17 cellular contexts compared by ENCODE assay signal in the genomic region with DNA sequence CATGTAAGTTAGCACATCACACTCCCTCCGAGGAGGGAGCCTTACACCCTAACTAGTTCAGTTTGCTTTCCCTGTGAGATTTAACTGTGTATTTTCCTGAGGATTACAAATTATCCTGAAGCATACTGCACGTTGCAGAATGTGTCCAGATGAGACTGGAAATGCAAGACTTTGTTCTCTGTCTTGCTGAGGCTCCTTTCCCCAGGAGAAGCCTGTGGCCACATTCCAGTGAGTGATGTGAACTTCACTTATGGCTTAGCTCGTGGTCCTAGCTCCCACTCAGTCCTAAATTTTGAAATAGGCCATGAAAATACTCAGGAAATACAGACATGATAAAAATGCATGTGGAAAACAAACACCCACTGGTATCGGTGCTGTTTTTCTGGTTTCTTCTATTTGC. TPM values are rescaled to one million over a fixed set of nuclear protein-coding genes. Genes with fewer than 3 reads are reported as not detected.
DNase-seq lines count a peak whose midpoint lies in the region; TF ChIP-seq lines count a peak whose summit lies in the region.
"Had no signal": no experiment of that assay in that cellular context is flagged by ENCODE, and none has a peak within 500 bp of the region (broad histone marks: within the 10 kb centered on the region; RNA-seq: fewer than 3 reads in every experiment).

No MANE protein-coding gene starts in this region.

- no peak overlapping the region for H3K18ac ChIP-seq in mesenchymal stem cell (ENCODE audit: low read depth in 1 of 2, low read length in 2 of 2)

- H2BK15ac ChIP-seq in mesenchymal stem cell (ENCODE audit: low read depth, poor library complexity, severe bottlenecking) = no peak overlapping the region

- H3K4me1 ChIP-seq in mesenchymal stem cell (ENCODE audit: control insufficient read depth, insufficient read depth, low read depth, low read length) (peaks cover 4% of the 10 kb centered on the region), sigmoid colon (peaks cover 0 to 100% (median 85%) of the 10 kb centered on the region in 4 donors), Peyer's patch (peaks cover 0 to 16% (median 0%) of the 10 kb centered on the region in 4 donors)
- H3K4me1 ChIP-seq: parathyroid adenoma had no signal

- no peak overlapping the region for H4K8ac ChIP-seq in mesenchymal stem cell (ENCODE audit: low read length)

- TF ChIP-seq EP300 in sigmoid colon (IDR thresholded peaks at IDR 0.05) = no peak

- TF ChIP-seq CTCF in cardiac fibroblast (IDR thresholded peaks at IDR 0.05; ENCODE audit: low read depth, low read length) = no peak
- TF ChIP-seq CTCF in sigmoid colon (IDR thresholded peaks at IDR 0.05) = no peak
- TF ChIP-seq CTCF in Peyer's patch (IDR thresholded peaks at IDR 0.05) = no peak

- intact Hi-C loops in sigmoid colon (cut with DNase I) = loop anchor here (5.0 kb wide), 1 partner anchor 79 kb away; no protein-coding TSS in a partner anchor

- peaks cover 4% of the 10 kb centered on the region for H3K79me1 ChIP-seq in mesenchymal stem cell (replicated peaks; ENCODE audit: low read length, poor library complexity, severe bottlenecking)

- no peak overlapping the region for H3K14ac ChIP-seq in mesenchymal stem cell (ENCODE audit: low read length in 2 of 2)

- H4K91ac ChIP-seq in mesenchymal stem cell (ENCODE audit: low read length) = no peak overlapping the region

- no peak for TF ChIP-seq POLR2A in sigmoid colon (IDR thresholded peaks at IDR 0.05)
- no peak for TF ChIP-seq POLR2A in Peyer's patch (IDR thresholded peaks at IDR 0.05)

- H2AFZ ChIP-seq in mesenchymal stem cell (ENCODE audit: low read depth, low read length) = no peak overlapping the region
- H2AFZ ChIP-seq: parathyroid adenoma had no signal

- H3K27me3 ChIP-seq in mesenchymal stem cell (ENCODE audit: control insufficient read depth in 1 of 2, insufficient read depth in 1 of 2, low read length in 2 of 2) (no peaks in the 10 kb centered on the region), sigmoid colon (no peaks in the 10 kb centered on the region), Peyer's patch (no peaks in the 10 kb centered on the region)
- H3K27me3 ChIP-seq: adrenal gland had no signal

- 75% methylated on average over 3 of the region's 4 CpGs for WGBS in mesenchymal stem cell
- WGBS in sigmoid colon, 2 donors = 61 to 74% methylated on average over 4 of the region's 4 CpGs

- no peak overlapping the region for H2BK120ac ChIP-seq in mesenchymal stem cell (ENCODE audit: low read depth, low read length)

- H3K4ac ChIP-seq in mesenchymal stem cell (ENCODE audit: low read depth in 1 of 2, low read length in 2 of 2) = peak overlapping the region in 1 of 2 experiments; percentile 1

- no peak overlapping the region for H3K27ac ChIP-seq in mesenchymal stem cell (ENCODE audit: low read length, poor library complexity, severe bottlenecking)
- H3K27ac ChIP-seq in sigmoid colon = peak overlapping the region; percentile 64 to 96 (median 82)
- H3K27ac ChIP-seq in Peyer's patch = peak overlapping the region in 1 of 4 donors; percentile 52
- H3K27ac ChIP-seq: parathyroid adenoma had no signal

- H2BK12ac ChIP-seq in mesenchymal stem cell (ENCODE audit: low read length in 2 of 2) = no peak overlapping the region

- peak; percentile 16 for DNase-seq in GM03348 (ENCODE audit: low spot score)
- DNase-seq in cardiac fibroblast (ENCODE audit: low read depth in 2 of 2) = peak; percentile 24 to 62
- DNase-seq in mesenchymal stem cell = no peak
- no peak for DNase-seq in sigmoid colon
- DNase-seq in Peyer's patch = no peak
- DNase-seq in cerebellar nuclear complex (lab: John Stamatoyannopoulos, UW) = no peak
- no peak for DNase-seq in SHP77 (lab: John Stamatoyannopoulos, UW)
- no peak for DNase-seq in NCI-H1105 treated with DMSO at 0.1 percent for 48 hours (lab: John Stamatoyannopoulos, UW)
- DNase-seq: activated CD4-positive, alpha-beta T cell treated with anti-CD3 and anti-CD28 coated beads for 48 hours; activated CD8-positive, alpha-beta memory T cell treated with anti-CD3 and anti-CD28 coated beads, Interleukin-2, amount 50 U/mL, for 48 hours; activated gamma-delta T cell; adrenal gland; NCI-H1417; NCI-H524; small intestine; stimulated activated CD4-positive, alpha-beta T cell treated with anti-CD3 and anti-CD28 coated beads, Interleukin-4, amount 100 ng/mL, for 1 hour had no signal

- H3K4me3 ChIP-seq in cardiac fibroblast (replicated peaks in 1 of 2; ENCODE audit: low read depth in 2 of 2, low read length in 2 of 2) = no peak overlapping the region
- H3K4me3 ChIP-seq in mesenchymal stem cell (ENCODE audit: insufficient read depth in 1 of 2, low read depth in 1 of 2, low read length in 2 of 2) = peak overlapping the region in 1 of 2 experiments; percentile 9
- no peak overlapping the region for H3K4me3 ChIP-seq in sigmoid colon
- H3K4me3 ChIP-seq in Peyer's patch = no peak overlapping the region
- H3K4me3 ChIP-seq: adrenal gland had no signal

- no peak overlapping the region for H2AK5ac ChIP-seq in mesenchymal stem cell (ENCODE audit: low read length, severe bottlenecking)

- H3K4me2 ChIP-seq in mesenchymal stem cell (ENCODE audit: low read length, poor library complexity, severe bottlenecking) = no peak overlapping the region

- no peak overlapping the region for H2BK5ac ChIP-seq in mesenchymal stem cell (ENCODE audit: low read depth, low read length, poor library complexity, severe bottlenecking)

- no peaks in the 10 kb centered on the region for H3K9me3 ChIP-seq in mesenchymal stem cell (ENCODE audit: control insufficient read depth, low read length)
- H3K9me3 ChIP-seq in sigmoid colon = no peaks in the 10 kb centered on the region
- no peaks in the 10 kb centered on the region for H3K9me3 ChIP-seq in Peyer's patch
- H3K9me3 ChIP-seq: adrenal gland had no signal

- no peak overlapping the region for H3K23ac ChIP-seq in mesenchymal stem cell (ENCODE audit: low read length in 2 of 2)

- H3K36me3 ChIP-seq in mesenchymal stem cell (ENCODE audit: control insufficient read depth in 1 of 2, insufficient read depth in 2 of 2, low read depth in 1 of 2, low read length in 2 of 2) = peaks cover 0 to 50% of the 10 kb centered on the region in 2 experiments
- H3K36me3 ChIP-seq in sigmoid colon = peaks cover 0 to 14% (median 0%) of the 10 kb centered on the region in 4 donors
- no peaks in the 10 kb centered on the region for H3K36me3 ChIP-seq in Peyer's patch

- peak overlapping the region; percentile 70 for H3K9ac ChIP-seq in mesenchymal stem cell (ENCODE audit: low read length)
- H3K9ac ChIP-seq: parathyroid adenoma had no signal

RNA-seq across cellular contexts. Expression of a gene that starts 23.7 kb away (rescaled TPM):
- polyA plus RNA-seq in mesenchymal stem cell (2013, experiment 1 of 2) = 18.3 TPM
- polyA plus RNA-seq in mesenchymal stem cell (2013, experiment 2 of 2) = 17.2 TPM
- total RNA-seq in sigmoid colon (100 to 1,000 TPM; 172 to 209 (median 206) TPM), Peyer's patch (10 to 100 TPM; 13.3 to 81.7 (median 19.7) TPM)
- 10 to 100 TPM in 1 of 3 donors, 1 to 10 TPM in 2; 7.2 to 16.1 (median 9.0) TPM for polyA plus RNA-seq in sigmoid colon

Comparison
In these comparisons a context has a peak if more than half of its experiments do, and no peak if none do; other contexts are left out.
1. DNase-seq: peak in GM03348 (single experiment) and cardiac fibroblast (2 of 2); none in mesenchymal stem cell (single experiment), sigmoid colon (single experiment), Peyer's patch (0 of 3), cerebellar nuclear complex (0 of 2), SHP77 (0 of 2) and NCI-H1105 treated with DMSO at 0.1 percent for 48 hours (single experiment).